In the genomic region with DNA sequence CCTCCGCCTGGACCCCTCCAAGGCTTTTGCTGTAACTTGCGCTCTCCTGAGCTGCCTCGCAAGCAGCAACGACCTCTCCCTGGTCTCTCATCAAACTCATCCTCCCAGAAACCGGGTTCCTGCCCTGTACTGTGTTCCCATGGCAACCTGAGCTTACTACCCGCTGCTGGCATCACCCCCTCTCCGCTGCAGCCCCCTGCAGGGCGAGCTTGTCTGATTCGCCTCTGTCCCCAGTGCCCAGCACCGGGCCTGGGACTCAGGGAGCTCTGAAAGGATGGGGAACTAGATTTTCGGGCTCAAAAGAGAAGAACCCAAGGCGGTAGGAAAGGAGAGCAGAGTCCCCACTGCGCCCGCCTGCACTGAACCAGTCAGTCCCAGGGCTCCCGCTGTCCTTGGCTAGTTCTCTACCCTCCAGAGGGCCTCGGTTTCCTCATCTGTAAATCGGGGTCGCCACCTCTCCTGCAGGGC, we compare ENCODE assay signal across 8 cellular contexts. TPM values are rescaled to one million over a fixed set of nuclear protein-coding genes. Genes with fewer than 3 reads are reported as not detected.
DNase-seq lines count a peak whose midpoint lies in the region; ATAC-seq and TF ChIP-seq lines count a peak whose summit lies in the region.

No MANE protein-coding gene starts in this region.

- intact Hi-C loops in lower lobe of right lung (cut with DNase I), result no loop called here

- H3K36me3 ChIP-seq in SJSA1 (peaks cover 4% of the 10 kb centered on the region), lower lobe of right lung (peaks cover 10% of the 10 kb centered on the region)

- H3K4me1 ChIP-seq in SJSA1 (replicated peaks), result peaks cover 13% of the 10 kb centered on the region
- H3K4me1 ChIP-seq in lower lobe of right lung, result peaks cover 30% of the 10 kb centered on the region

- H3K4me3 ChIP-seq in AG10803 (ENCODE audit: low read length), result peak overlapping the region; percentile 92
- peak overlapping the region; percentile 93 for H3K4me3 ChIP-seq in SJSA1
- peak overlapping the region; percentile 96 for H3K4me3 ChIP-seq in lower lobe of right lung

- no peaks in the 10 kb centered on the region for H3K27me3 ChIP-seq in SJSA1 (replicated peaks)
- no peaks in the 10 kb centered on the region for H3K27me3 ChIP-seq in lower lobe of right lung (ENCODE audit: low read depth)

- ATAC-seq in GM18505 (IDR thresholded peaks at IDR 0.05; ENCODE audit: unreplicated experiment), result peak; percentile 7
- peak; percentile 15 for ATAC-seq in HG03354 (IDR thresholded peaks at IDR 0.05; ENCODE audit: poor library complexity, severe bottlenecking, unreplicated experiment)
- peak; percentile 15 to 35 for ATAC-seq in lower lobe of right lung

- TF ChIP-seq CTCF in AG10803 (conservative IDR thresholded peaks at IDR 0.05; ENCODE audit: low read length), result no peak
- no peak for TF ChIP-seq CTCF in lower lobe of right lung (IDR thresholded peaks at IDR 0.05)

- no peak for TF ChIP-seq POLR2A in GM18505 (IDR thresholded peaks at IDR 0.05; ENCODE audit: borderline replicate concordance, extremely low read depth, insufficient read depth, insufficient read length)

- H3K27ac ChIP-seq in SJSA1, result peak overlapping the region; percentile 75
- H3K27ac ChIP-seq in lower lobe of right lung, result peak overlapping the region; percentile 97
- peak overlapping the region; percentile 82 for H3K27ac ChIP-seq in temporal lobe (ENCODE audit: low read depth, low read length)

- H3K9me3 ChIP-seq in SJSA1 (replicated peaks) (no peaks in the 10 kb centered on the region), lower lobe of right lung (no peaks in the 10 kb centered on the region)

- peak; percentile 41 for DNase-seq in AG10803 (ENCODE audit: low read depth)
- DNase-seq in SJSA1 (ENCODE audit: low read depth in 1 of 2, low spot score in 2 of 2), result no peak
- DNase-seq in effector CD8-positive, alpha-beta T cell (lab: John Stamatoyannopoulos, UW), result peak; percentile 36
- DNase-seq in lower lobe of right lung, result peak; percentile 61
- DNase-seq in amniotic stem cell (lab: John Stamatoyannopoulos, UW), result no peak

RNA-seq across cellular contexts. Expression of gene HS1BP3, which starts 0.5 kb away (rescaled TPM):
- total RNA-seq in SJSA1 (2014; rRNA removed; shearing (Covaris generic)), result 17.2 and 32.3 TPM in 2 replicates
- total RNA-seq in lower lobe of right lung (39.9 TPM), temporal lobe (6.9 TPM)

RNA-seq across cellular contexts. Expression of gene GDF7, which starts 16.5 kb away (rescaled TPM):
- 0.03 TPM in 1 of 2 replicates, not detected in the other for total RNA-seq in SJSA1 (2014; rRNA removed; shearing (Covaris generic))
- total RNA-seq in lower lobe of right lung (0.62 TPM), temporal lobe (under 0.01 TPM)

Comparison
In these comparisons a context has a peak if more than half of its experiments do, and no peak if none do; other contexts are left out.
1. DNase-seq: peak in AG10803 (single experiment), effector CD8-positive, alpha-beta T cell (single experiment) and lower lobe of right lung (single experiment); none in SJSA1 (0 of 2) and amniotic stem cell (single experiment).
2. Peak in every context shown above with its lines, with median percentiles within 50 percentile points of each other: H3K4me3 ChIP-seq, ATAC-seq and H3K27ac ChIP-seq.